Comparison of ENCODE assay signal across 26 cellular contexts in genomic region chr9:93220627-93221425, GRCh38. TPM values are rescaled to one million over a fixed set of nuclear protein-coding genes. Genes with fewer than 3 reads are reported as not detected.
"Had no signal": no experiment of that assay in that cellular context is flagged by ENCODE, and none has a peak within 500 bp of the region (broad histone marks: within the 10 kb centered on the region; RNA-seq: fewer than 3 reads in every experiment).

No MANE protein-coding gene starts in this region.

- H3K9me3 Mint-ChIP-seq: activated CD4-positive, alpha-beta memory T cell treated with anti-CD3 and anti-CD28 coated beads, Interleukin-2, amount 10 ng/mL, durations not matched to agents 7 days and 5 days; activated naive CD8-positive, alpha-beta T cell treated with anti-CD3 and anti-CD28 coated beads, Interleukin-2, amount 10 ng/mL, durations not matched to agents 7 days and 5 days had no signal

- DNase-seq: activated CD4-positive, alpha-beta memory T cell treated with anti-CD3 and anti-CD28 coated beads, Interleukin-2, amount 10 ng/mL, durations not matched to agents 7 days and 5 days; activated CD4-positive, alpha-beta T cell treated with anti-CD3 and anti-CD28 coated beads for 36 hours; activated CD4-positive, alpha-beta T cell treated with anti-CD3 and anti-CD28 coated beads, Interleukin-2, amount 50 U/mL, for 1 hour; activated gamma-delta T cell; activated naive CD4-positive, alpha-beta T cell treated with anti-CD3 and anti-CD28 coated beads for 36 hours; activated naive CD8-positive, alpha-beta T cell treated with anti-CD3 and anti-CD28 coated beads, Interleukin-2, amount 10 ng/mL, durations not matched to agents 7 days and 5 days; activated T-cell treated with anti-CD3 and anti-CD28 coated beads for 4 hours; activated T-cell treated with anti-CD3 and anti-CD28 coated beads, Interleukin-2, amount 50 U/mL, for 48 hours; adrenal gland; anterior cingulate cortex; MG63; MV-4-11; NCI-H1105; NCI-H1436; NCI-H1694 treated with DMSO at 0.1 percent for 48 hours; NCI-H2029 treated with DMSO at 0.1 percent for 48 hours; NCI-H345; NCI-H510A; NCI-H526 treated with DMSO at 0.1 percent for 48 hours; NCI-H82; SJCRH30; SK-N-SH; T-helper 1 cell; WERI-Rb-1 had no signal

- H3K36me3 Mint-ChIP-seq: activated naive CD8-positive, alpha-beta T cell treated with anti-CD3 and anti-CD28 coated beads, Interleukin-2, amount 10 ng/mL, durations not matched to agents 7 days and 5 days had no signal

- H3K27me3 ChIP-seq: adrenal gland, MG63, SJCRH30 had no signal

- ATAC-seq: activated CD4-positive, alpha-beta T cell treated with anti-CD3 and anti-CD28 coated beads for 36 hours; activated T-helper 17 cell treated with anti-CD3 and anti-CD28 coated beads, Interleukin-2, amount 50 U/mL, for 72 hours had no signal

- H3K4me1 ChIP-seq: adrenal gland, SJCRH30 had no signal

- H3K36me3 ChIP-seq: adrenal gland, MG63, SJCRH30, WERI-Rb-1 had no signal

- H3K27ac Mint-ChIP-seq: activated CD4-positive, alpha-beta memory T cell treated with anti-CD3 and anti-CD28 coated beads, Interleukin-2, amount 10 ng/mL, durations not matched to agents 7 days and 5 days; activated CD4-positive, alpha-beta T cell treated with anti-CD3 and anti-CD28 coated beads for 36 hours; activated naive CD4-positive, alpha-beta T cell treated with anti-CD3 and anti-CD28 coated beads for 36 hours; activated naive CD8-positive, alpha-beta T cell treated with anti-CD3 and anti-CD28 coated beads, Interleukin-2, amount 10 ng/mL, durations not matched to agents 7 days and 5 days; activated T-helper 17 cell treated with anti-CD3 and anti-CD28 coated beads, Interleukin-2, amount 50 U/mL, for 72 hours had no signal

- H3K4me3 ChIP-seq: adrenal gland, MG63, SJCRH30 had no signal

- H3K27ac ChIP-seq: adrenal gland, SJCRH30, WERI-Rb-1 had no signal

- H3K4me3 Mint-ChIP-seq: activated CD4-positive, alpha-beta memory T cell treated with anti-CD3 and anti-CD28 coated beads, Interleukin-2, amount 10 ng/mL, durations not matched to agents 7 days and 5 days; activated CD4-positive, alpha-beta T cell treated with anti-CD3 and anti-CD28 coated beads for 36 hours; activated naive CD4-positive, alpha-beta T cell treated with anti-CD3 and anti-CD28 coated beads for 36 hours; activated naive CD8-positive, alpha-beta T cell treated with anti-CD3 and anti-CD28 coated beads, Interleukin-2, amount 10 ng/mL, durations not matched to agents 7 days and 5 days; activated T-helper 17 cell treated with anti-CD3 and anti-CD28 coated beads, Interleukin-2, amount 50 U/mL, for 72 hours had no signal

- H3K9me3 ChIP-seq: adrenal gland, MG63, SJCRH30, SK-N-SH had no signal

- H3K27me3 Mint-ChIP-seq: activated CD4-positive, alpha-beta T cell treated with anti-CD3 and anti-CD28 coated beads for 36 hours had no signal

- H3K9ac ChIP-seq: SK-N-SH had no signal

- H3K4me1 Mint-ChIP-seq: activated CD4-positive, alpha-beta memory T cell treated with anti-CD3 and anti-CD28 coated beads, Interleukin-2, amount 10 ng/mL, durations not matched to agents 7 days and 5 days; activated naive CD8-positive, alpha-beta T cell treated with anti-CD3 and anti-CD28 coated beads, Interleukin-2, amount 10 ng/mL, durations not matched to agents 7 days and 5 days; activated T-helper 17 cell treated with anti-CD3 and anti-CD28 coated beads, Interleukin-2, amount 50 U/mL, for 72 hours had no signal

- H3K4me2 ChIP-seq: SK-N-SH had no signal

RNA-seq across cellular contexts. Expression of gene WNK2, which starts 36.9 kb away (rescaled TPM):
- total RNA-seq: RPMI7951, SJCRH30 had no signal
